In the genomic region with DNA sequence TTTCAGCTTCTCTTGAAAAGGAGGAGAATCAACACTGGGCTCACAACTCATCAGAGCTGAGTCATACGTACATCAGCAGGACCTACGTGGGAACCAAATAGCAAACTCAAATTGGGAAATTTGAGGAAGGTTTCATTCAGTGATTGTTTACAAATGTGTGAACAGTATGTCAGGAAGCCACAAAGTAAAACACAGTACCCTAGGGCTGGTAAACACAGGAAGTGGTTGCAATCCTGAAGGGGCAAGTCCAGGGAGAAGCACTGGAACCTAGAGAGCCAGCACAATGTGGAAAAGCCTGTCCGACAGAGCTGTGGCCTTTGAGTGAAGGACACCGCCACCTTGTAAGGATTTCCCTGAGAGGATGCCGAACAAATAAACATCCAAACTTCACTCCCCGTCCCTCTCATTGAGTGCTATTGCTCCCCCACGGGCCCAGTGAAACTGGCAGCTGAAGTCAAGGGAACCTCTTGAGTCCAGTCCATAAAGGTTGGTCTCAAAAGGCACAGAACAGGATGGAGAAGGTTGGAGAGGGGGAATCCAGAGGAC, we compare ENCODE assay signal across 10 cellular contexts. TPM values are rescaled to one million over a fixed set of nuclear protein-coding genes. Genes with fewer than 3 reads are reported as not detected.
DNase-seq lines count a peak whose midpoint lies in the region; ATAC-seq and TF ChIP-seq lines count a peak whose summit lies in the region.
"Had no signal": no experiment of that assay in that cellular context is flagged by ENCODE, and none has a peak within 500 bp of the region (broad histone marks: within the 10 kb centered on the region; RNA-seq: fewer than 3 reads in every experiment).

No MANE protein-coding gene starts in this region.

- DNase-seq in AG04450 (ENCODE audit: low read depth, low spot score) (peak; percentile 95), H4 (ENCODE audit: low spot score) (peak; percentile 99), UCSD-AML1 (lab: John Stamatoyannopoulos, UW; ENCODE audit: unreplicated experiment) (peak; percentile 21), foreskin fibroblast (peak; percentile 96)
- DNase-seq: ovary, stomach had no signal

- CTCF ChIA-PET in AG04450 (lab: Charles Lee) = interaction anchor here (6.4 kb wide), 1 partner anchor 20 kb away, joined by 55 read pairs; no protein-coding TSS in a partner anchor

- H3K27me3 ChIP-seq in AG04450 (ENCODE audit: control insufficient read depth, insufficient read depth, low read length) = no peaks in the 10 kb centered on the region
- H3K27me3 ChIP-seq: ovary, stomach had no signal

- no peaks in the 10 kb centered on the region for H3K9me3 ChIP-seq in AG04450 (ENCODE audit: control insufficient read depth, insufficient read depth, low read length)
- H3K9me3 ChIP-seq: ovary, stomach had no signal

- POLR2A ChIA-PET in AG04450 (lab: Yijun Ruan, JAX) = interaction anchor here (0.6 to 0.7 kb wide), 2 partner anchors 20 to 31 kb away, joined by 3 read pairs; no protein-coding TSS in a partner anchor

- H3K4me3 ChIP-seq in AG04450 (ENCODE audit: low read depth, low read length) (peak overlapping the region; percentile 5; the same call in 1 of the 2 replicates), foreskin fibroblast (ENCODE audit: low read depth in 1 of 2, low read length in 2 of 2) (no peak overlapping the region)
- H3K4me3 ChIP-seq: ovary, stomach had no signal

- H3K27ac ChIP-seq in AG04450 (ENCODE audit: low read depth, low read length) = peak overlapping the region; percentile 96
- H3K27ac ChIP-seq: ovary, stomach had no signal

- TF ChIP-seq CTCF in AG04450 (IDR thresholded peaks at IDR 0.05; ENCODE audit: low read depth, low read length) (no peak), foreskin fibroblast (IDR thresholded peaks at IDR 0.05; ENCODE audit: low read depth, low read length) (no peak)

- ATAC-seq in HG02981 (IDR thresholded peaks at IDR 0.05; ENCODE audit: unreplicated experiment) (no peak), HG02588 (IDR thresholded peaks at IDR 0.05; ENCODE audit: unreplicated experiment) (no peak), GM19035 (IDR thresholded peaks at IDR 0.05; ENCODE audit: unreplicated experiment) (no peak), GM18511 (IDR thresholded peaks at IDR 0.05; ENCODE audit: unreplicated experiment) (no peak)

RNA-seq across cellular contexts. Expression of gene RICTOR, which starts 26.7 kb away (rescaled TPM):
- polyA plus RNA-seq in AG04450 (2011; rRNA removed) = 9.9 and 15.6 TPM in 2 replicates
- polyA minus RNA-seq in AG04450 (2011; rRNA and poly(A)+ RNA removed) = 34.3 and 65.9 TPM in 2 replicates
- 11.9 and 12.2 TPM in 2 replicates for total RNA-seq in H4 (2014; rRNA removed; shearing (Covaris generic))

Comparison
In these comparisons a context has a peak if more than half of its experiments do, and no peak if none do; other contexts are left out.
1. DNase-seq: peak in every context shown above with its lines; median percentile 99 in H4; 96 in foreskin fibroblast; 95 in AG04450; 21 in UCSD-AML1.